1 cellular context compared by ENCODE assay signal in the genomic region with DNA sequence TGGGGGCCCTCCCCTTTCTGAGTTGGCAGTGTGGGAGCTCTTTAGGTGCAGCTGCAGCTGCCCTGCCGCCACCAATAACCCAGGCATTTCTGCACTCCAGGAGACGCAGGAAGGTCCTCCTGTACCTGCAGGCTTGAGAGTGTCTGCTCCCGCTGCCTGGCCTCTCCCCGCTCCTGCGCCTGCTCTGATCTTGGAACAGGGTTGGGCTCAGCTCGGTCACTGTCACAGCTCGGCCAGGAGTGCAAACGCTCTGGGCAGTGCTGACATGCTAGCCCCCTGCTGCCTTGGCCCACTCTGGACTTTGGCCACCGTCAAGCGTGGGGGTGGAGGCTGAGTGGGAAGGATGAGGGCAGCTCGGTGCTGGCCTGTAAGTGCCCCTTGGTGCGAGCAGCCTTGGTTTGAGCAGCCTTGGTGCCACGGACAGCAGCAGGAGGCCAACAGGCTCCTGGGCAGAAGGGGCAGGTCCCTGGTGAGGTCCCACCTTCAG.
A peak's percentile ranks its signal among the peaks of the same experiment; 100 is the strongest.
TF ChIP-seq lines count a peak whose summit lies in the region.

No MANE protein-coding gene starts in this region.

TF ChIP-seq in HepG2, 621 proteins besides CTCF, POLR2A, EP300 and RAD21 (continued from another document and continues in another):
- peak; percentile 67; the same call in 1 of the 2 replicates for TF ChIP-seq POGZ (CRISPR knock-in tag; IDR thresholded peaks at IDR 0.05)
- TF ChIP-seq, protein P1, sequence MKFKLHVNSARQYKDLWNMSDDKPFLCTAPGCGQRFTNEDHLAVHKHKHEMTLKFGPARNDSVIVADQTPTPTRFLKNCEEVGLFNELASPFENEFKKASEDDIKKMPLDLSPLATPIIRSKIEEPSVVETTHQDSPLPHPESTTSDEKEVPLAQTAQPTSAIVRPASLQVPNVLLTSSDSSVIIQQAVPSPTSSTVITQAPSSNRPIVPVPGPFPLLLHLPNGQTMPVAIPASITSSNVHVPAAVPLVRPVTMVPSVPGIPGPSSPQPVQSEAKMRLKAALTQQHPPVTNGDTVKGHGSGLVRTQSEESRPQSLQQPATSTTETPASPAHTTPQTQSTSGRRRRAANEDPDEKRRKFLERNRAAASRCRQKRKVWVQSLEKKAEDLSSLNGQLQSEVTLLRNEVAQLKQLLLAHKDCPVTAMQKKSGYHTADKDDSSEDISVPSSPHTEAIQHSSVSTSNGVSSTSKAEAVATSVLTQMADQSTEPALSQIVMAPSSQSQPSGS (CRISPR knock-in tag; IDR thresholded peaks at IDR 0.05) = no peak
- TF ChIP-seq, protein P2, sequence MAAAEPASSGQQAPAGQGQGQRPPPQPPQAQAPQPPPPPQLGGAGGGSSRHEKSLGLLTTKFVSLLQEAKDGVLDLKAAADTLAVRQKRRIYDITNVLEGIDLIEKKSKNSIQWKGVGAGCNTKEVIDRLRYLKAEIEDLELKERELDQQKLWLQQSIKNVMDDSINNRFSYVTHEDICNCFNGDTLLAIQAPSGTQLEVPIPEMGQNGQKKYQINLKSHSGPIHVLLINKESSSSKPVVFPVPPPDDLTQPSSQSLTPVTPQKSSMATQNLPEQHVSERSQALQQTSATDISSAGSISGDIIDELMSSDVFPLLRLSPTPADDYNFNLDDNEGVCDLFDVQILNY (CRISPR knock-in tag; conservative IDR thresholded peaks at IDR 0.05) = no peak
- no peak for TF ChIP-seq MED8 (CRISPR knock-in tag; IDR thresholded peaks at IDR 0.05; ENCODE audit: insufficient replicate concordance)
- no peak for TF ChIP-seq ETV6 (CRISPR knock-in tag; conservative IDR thresholded peaks at IDR 0.05)
- TF ChIP-seq ZFX (CRISPR knock-in tag; IDR thresholded peaks at IDR 0.05; ENCODE audit: low read depth) = peak; percentile 76
- TF ChIP-seq, protein P3, sequence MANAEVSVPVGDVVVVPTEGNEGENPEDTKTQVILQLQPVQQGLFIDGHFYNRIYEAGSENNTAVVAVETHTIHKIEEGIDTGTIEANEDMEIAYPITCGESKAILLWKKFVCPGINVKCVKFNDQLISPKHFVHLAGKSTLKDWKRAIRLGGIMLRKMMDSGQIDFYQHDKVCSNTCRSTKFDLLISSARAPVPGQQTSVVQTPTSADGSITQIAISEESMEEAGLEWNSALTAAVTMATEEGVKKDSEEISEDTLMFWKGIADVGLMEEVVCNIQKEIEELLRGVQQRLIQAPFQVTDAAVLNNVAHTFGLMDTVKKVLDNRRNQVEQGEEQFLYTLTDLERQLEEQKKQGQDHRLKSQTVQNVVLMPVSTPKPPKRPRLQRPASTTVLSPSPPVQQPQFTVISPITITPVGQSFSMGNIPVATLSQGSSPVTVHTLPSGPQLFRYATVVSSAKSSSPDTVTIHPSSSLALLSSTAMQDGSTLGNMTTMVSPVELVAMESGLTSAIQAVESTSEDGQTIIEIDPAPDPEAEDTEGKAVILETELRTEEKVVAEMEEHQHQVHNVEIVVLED (CRISPR knock-in tag; IDR thresholded peaks at IDR 0.05; ENCODE audit: borderline replicate concordance) = no peak
- TF ChIP-seq SOX13 (IDR thresholded peaks at IDR 0.05) = no peak
- TF ChIP-seq SOX13 (CRISPR knock-in tag; conservative IDR thresholded peaks at IDR 0.05 in 1 of 2, IDR thresholded peaks at IDR 0.05 in 1 of 2) = no peak
- TF ChIP-seq, protein P4, sequence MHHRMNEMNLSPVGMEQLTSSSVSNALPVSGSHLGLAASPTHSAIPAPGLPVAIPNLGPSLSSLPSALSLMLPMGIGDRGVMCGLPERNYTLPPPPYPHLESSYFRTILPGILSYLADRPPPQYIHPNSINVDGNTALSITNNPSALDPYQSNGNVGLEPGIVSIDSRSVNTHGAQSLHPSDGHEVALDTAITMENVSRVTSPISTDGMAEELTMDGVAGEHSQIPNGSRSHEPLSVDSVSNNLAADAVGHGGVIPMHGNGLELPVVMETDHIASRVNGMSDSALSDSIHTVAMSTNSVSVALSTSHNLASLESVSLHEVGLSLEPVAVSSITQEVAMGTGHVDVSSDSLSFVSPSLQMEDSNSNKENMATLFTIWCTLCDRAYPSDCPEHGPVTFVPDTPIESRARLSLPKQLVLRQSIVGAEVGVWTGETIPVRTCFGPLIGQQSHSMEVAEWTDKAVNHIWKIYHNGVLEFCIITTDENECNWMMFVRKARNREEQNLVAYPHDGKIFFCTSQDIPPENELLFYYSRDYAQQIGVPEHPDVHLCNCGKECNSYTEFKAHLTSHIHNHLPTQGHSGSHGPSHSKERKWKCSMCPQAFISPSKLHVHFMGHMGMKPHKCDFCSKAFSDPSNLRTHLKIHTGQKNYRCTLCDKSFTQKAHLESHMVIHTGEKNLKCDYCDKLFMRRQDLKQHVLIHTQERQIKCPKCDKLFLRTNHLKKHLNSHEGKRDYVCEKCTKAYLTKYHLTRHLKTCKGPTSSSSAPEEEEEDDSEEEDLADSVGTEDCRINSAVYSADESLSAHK (CRISPR knock-in tag; IDR thresholded peaks at IDR 0.05; ENCODE audit: borderline replicate concordance) = no peak
- no peak for TF ChIP-seq ZSCAN25 (CRISPR knock-in tag; IDR thresholded peaks at IDR 0.05)
- TF ChIP-seq, protein P5, sequence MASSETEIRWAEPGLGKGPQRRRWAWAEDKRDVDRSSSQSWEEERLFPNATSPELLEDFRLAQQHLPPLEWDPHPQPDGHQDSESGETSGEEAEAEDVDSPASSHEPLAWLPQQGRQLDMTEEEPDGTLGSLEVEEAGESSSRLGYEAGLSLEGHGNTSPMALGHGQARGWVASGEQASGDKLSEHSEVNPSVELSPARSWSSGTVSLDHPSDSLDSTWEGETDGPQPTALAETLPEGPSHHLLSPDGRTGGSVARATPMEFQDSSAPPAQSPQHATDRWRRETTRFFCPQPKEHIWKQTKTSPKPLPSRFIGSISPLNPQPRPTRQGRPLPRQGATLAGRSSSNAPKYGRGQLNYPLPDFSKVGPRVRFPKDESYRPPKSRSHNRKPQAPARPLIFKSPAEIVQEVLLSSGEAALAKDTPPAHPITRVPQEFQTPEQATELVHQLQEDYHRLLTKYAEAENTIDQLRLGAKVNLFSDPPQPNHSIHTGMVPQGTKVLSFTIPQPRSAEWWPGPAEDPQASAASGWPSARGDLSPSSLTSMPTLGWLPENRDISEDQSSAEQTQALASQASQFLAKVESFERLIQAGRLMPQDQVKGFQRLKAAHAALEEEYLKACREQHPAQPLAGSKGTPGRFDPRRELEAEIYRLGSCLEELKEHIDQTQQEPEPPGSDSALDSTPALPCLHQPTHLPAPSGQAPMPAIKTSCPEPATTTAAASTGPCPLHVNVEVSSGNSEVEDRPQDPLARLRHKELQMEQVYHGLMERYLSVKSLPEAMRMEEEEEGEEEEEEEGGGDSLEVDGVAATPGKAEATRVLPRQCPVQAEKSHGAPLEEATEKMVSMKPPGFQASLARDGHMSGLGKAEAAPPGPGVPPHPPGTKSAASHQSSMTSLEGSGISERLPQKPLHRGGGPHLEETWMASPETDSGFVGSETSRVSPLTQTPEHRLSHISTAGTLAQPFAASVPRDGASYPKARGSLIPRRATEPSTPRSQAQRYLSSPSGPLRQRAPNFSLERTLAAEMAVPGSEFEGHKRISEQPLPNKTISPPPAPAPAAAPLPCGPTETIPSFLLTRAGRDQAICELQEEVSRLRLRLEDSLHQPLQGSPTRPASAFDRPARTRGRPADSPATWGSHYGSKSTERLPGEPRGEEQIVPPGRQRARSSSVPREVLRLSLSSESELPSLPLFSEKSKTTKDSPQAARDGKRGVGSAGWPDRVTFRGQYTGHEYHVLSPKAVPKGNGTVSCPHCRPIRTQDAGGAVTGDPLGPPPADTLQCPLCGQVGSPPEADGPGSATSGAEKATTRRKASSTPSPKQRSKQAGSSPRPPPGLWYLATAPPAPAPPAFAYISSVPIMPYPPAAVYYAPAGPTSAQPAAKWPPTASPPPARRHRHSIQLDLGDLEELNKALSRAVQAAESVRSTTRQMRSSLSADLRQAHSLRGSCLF (CRISPR knock-in tag; IDR thresholded peaks at IDR 0.05; ENCODE audit: borderline replicate concordance) = no peak
- TF ChIP-seq ZNF510 (CRISPR knock-in tag; IDR thresholded peaks at IDR 0.05; ENCODE audit: low read depth) = no peak
- TF ChIP-seq ZNF34 (CRISPR knock-in tag; IDR thresholded peaks at IDR 0.05; ENCODE audit: borderline replicate concordance) = no peak
- no peak for TF ChIP-seq RAD51 (IDR thresholded peaks at IDR 0.05; ENCODE audit: borderline replicate concordance)
- TF ChIP-seq, protein P6, sequence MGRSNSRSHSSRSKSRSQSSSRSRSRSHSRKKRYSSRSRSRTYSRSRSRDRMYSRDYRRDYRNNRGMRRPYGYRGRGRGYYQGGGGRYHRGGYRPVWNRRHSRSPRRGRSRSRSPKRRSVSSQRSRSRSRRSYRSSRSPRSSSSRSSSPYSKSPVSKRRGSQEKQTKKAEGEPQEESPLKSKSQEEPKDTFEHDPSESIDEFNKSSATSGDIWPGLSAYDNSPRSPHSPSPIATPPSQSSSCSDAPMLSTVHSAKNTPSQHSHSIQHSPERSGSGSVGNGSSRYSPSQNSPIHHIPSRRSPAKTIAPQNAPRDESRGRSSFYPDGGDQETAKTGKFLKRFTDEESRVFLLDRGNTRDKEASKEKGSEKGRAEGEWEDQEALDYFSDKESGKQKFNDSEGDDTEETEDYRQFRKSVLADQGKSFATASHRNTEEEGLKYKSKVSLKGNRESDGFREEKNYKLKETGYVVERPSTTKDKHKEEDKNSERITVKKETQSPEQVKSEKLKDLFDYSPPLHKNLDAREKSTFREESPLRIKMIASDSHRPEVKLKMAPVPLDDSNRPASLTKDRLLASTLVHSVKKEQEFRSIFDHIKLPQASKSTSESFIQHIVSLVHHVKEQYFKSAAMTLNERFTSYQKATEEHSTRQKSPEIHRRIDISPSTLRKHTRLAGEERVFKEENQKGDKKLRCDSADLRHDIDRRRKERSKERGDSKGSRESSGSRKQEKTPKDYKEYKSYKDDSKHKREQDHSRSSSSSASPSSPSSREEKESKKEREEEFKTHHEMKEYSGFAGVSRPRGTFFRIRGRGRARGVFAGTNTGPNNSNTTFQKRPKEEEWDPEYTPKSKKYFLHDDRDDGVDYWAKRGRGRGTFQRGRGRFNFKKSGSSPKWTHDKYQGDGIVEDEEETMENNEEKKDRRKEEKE (IDR thresholded peaks at IDR 0.05) = no peak
- TF ChIP-seq, protein P7, sequence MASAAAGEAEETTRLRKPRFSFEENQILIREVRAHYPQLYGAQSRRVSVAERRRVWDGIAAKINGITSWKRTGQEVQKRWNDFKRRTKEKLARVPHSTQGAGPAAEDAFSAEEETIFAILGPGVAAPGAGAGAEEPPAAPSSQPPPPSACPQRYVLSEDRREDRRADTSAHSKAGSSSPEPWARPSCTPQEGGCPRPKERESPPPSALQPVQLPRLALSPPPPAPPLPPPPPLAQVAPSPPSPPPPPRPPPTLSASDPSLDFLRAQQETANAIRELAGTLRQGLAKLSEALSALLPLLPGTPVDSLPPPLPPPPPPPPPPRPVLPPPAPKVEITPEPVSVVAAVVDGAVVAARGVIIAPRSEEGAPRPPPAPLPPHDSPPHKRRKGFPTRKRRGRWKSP (CRISPR knock-in tag; IDR thresholded peaks at IDR 0.05) = peak; percentile 57; the same call in 1 of the 2 replicates
- no peak for TF ChIP-seq ZNF557 (CRISPR knock-in tag; IDR thresholded peaks at IDR 0.05)
- TF ChIP-seq ZC3H4 (CRISPR knock-in tag; IDR thresholded peaks at IDR 0.05; ENCODE audit: borderline replicate concordance) = no peak
- no peak for TF ChIP-seq GATA4 (IDR thresholded peaks at IDR 0.05; ENCODE audit: borderline replicate concordance, low read depth)
- no peak for TF ChIP-seq ZNF232 (CRISPR knock-in tag; IDR thresholded peaks at IDR 0.05; ENCODE audit: borderline replicate concordance)
- TF ChIP-seq, protein P8, sequence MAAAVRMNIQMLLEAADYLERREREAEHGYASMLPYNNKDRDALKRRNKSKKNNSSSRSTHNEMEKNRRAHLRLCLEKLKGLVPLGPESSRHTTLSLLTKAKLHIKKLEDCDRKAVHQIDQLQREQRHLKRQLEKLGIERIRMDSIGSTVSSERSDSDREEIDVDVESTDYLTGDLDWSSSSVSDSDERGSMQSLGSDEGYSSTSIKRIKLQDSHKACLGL (CRISPR knock-in tag; IDR thresholded peaks at IDR 0.05) = no peak
- TF ChIP-seq, protein P9, sequence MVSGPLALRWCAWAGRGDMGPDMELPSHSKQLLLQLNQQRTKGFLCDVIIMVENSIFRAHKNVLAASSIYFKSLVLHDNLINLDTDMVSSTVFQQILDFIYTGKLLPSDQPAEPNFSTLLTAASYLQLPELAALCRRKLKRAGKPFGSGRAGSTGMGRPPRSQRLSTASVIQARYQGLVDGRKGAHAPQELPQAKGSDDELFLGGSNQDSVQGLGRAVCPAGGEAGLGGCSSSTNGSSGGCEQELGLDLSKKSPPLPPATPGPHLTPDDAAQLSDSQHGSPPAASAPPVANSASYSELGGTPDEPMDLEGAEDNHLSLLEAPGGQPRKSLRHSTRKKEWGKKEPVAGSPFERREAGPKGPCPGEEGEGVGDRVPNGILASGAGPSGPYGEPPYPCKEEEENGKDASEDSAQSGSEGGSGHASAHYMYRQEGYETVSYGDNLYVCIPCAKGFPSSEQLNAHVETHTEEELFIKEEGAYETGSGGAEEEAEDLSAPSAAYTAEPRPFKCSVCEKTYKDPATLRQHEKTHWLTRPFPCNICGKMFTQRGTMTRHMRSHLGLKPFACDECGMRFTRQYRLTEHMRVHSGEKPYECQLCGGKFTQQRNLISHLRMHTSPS (CRISPR knock-in tag; IDR thresholded peaks at IDR 0.05; ENCODE audit: low read depth) = no peak
- no peak for TF ChIP-seq KAT2B (IDR thresholded peaks at IDR 0.05; ENCODE audit: borderline replicate concordance, low read depth, low read length)
- TF ChIP-seq GTF2F1 (IDR thresholded peaks at IDR 0.05; ENCODE audit: low read length) = no peak
- TF ChIP-seq SP5 (CRISPR knock-in tag; IDR thresholded peaks at IDR 0.05; ENCODE audit: borderline replicate concordance, low read depth) = no peak
- no peak; the same call in 1 of the 2 replicates for TF ChIP-seq ZNF768 (CRISPR knock-in tag; IDR thresholded peaks at IDR 0.05)
- TF ChIP-seq NR2F6 (IDR thresholded peaks at IDR 0.05) = no peak
- TF ChIP-seq NR2F6 (CRISPR knock-in tag; IDR thresholded peaks at IDR 0.05) = no peak
- TF ChIP-seq ZSCAN30 (CRISPR knock-in tag; IDR thresholded peaks at IDR 0.05) = no peak
- no peak for TF ChIP-seq FOXJ3 (CRISPR knock-in tag; IDR thresholded peaks at IDR 0.05; ENCODE audit: borderline replicate concordance)
- 0 out of 2 replicates have a peak, but pooled peaks have one; percentile 42 for TF ChIP-seq ZNF556 (CRISPR knock-in tag; IDR thresholded peaks at IDR 0.05; ENCODE audit: borderline replicate concordance)
- TF ChIP-seq, protein P10, sequence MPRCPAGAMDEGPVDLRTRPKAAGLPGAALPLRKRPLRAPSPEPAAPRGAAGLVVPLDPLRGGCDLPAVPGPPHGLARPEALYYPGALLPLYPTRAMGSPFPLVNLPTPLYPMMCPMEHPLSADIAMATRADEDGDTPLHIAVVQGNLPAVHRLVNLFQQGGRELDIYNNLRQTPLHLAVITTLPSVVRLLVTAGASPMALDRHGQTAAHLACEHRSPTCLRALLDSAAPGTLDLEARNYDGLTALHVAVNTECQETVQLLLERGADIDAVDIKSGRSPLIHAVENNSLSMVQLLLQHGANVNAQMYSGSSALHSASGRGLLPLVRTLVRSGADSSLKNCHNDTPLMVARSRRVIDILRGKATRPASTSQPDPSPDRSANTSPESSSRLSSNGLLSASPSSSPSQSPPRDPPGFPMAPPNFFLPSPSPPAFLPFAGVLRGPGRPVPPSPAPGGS (CRISPR knock-in tag; IDR thresholded peaks at IDR 0.05) = 0 out of 2 replicates have a peak, but pooled peaks have one; percentile 51
- TF ChIP-seq, protein P11, sequence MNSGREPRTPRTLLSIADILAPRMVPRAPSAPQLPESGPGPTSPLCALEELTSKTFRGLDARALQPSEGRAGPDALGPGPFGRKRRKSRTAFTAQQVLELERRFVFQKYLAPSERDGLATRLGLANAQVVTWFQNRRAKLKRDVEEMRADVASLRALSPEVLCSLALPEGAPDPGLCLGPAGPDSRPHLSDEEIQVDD (CRISPR knock-in tag; IDR thresholded peaks at IDR 0.05; ENCODE audit: borderline replicate concordance) = no peak
- no peak for TF ChIP-seq GLI4 (CRISPR knock-in tag; IDR thresholded peaks at IDR 0.05; ENCODE audit: borderline replicate concordance)
- no peak for TF ChIP-seq KLF16 (CRISPR knock-in tag; IDR thresholded peaks at IDR 0.05)
- TF ChIP-seq ZNF124 (CRISPR knock-in tag; IDR thresholded peaks at IDR 0.05) = no peak
- TF ChIP-seq MXI1 (IDR thresholded peaks at IDR 0.05; ENCODE audit: borderline replicate concordance, low read depth, low read length) = no peak
- peak; percentile 77; the same call in 1 of the 2 replicates for TF ChIP-seq ZNF619 (CRISPR knock-in tag; IDR thresholded peaks at IDR 0.05)
